ENCODE assay signal across 9 cellular contexts in genomic region chr1:63317814-63318156, GRCh38. TPM values are rescaled to one million over a fixed set of nuclear protein-coding genes. Genes with fewer than 3 reads are reported as not detected.
DNase-seq lines count a peak whose midpoint lies in the region; ATAC-seq and TF ChIP-seq lines count a peak whose summit lies in the region.
"Had no signal": no experiment of that assay in that cellular context is flagged by ENCODE, and none has a peak within 500 bp of the region (broad histone marks: within the 10 kb centered on the region; RNA-seq: fewer than 3 reads in every experiment).

No MANE protein-coding gene starts in this region.

- H3K4me1 ChIP-seq in iPS-15b (ENCODE audit: control insufficient read depth, insufficient read depth, low read length) (peaks cover 6% of the 10 kb centered on the region), testis (peaks cover 13% of the 10 kb centered on the region)

- peaks cover 38% of the 10 kb centered on the region for H3K4me1 Mint-ChIP-seq in activated naive CD4-positive, alpha-beta T cell treated with anti-CD3 and anti-CD28 coated beads for 36 hours (ENCODE audit: low read depth)
- H3K4me1 Mint-ChIP-seq in T-cell: peaks cover 31 to 38% (median 33%) of the 10 kb centered on the region in 3 donors

- H3K27ac Mint-ChIP-seq in activated naive CD4-positive, alpha-beta T cell treated with anti-CD3 and anti-CD28 coated beads for 36 hours: no peak overlapping the region
- no peak overlapping the region for H3K27ac Mint-ChIP-seq in activated naive CD4-positive, alpha-beta T cell treated with anti-CD3 and anti-CD28 coated beads, Interleukin-2, amount 50 U/mL, for 72 hours
- H3K27ac Mint-ChIP-seq in T-cell: no peak overlapping the region

- no peaks in the 10 kb centered on the region for H3K36me3 ChIP-seq in iPS-15b (ENCODE audit: control insufficient read depth, insufficient read depth, low read length)
- no peaks in the 10 kb centered on the region for H3K36me3 ChIP-seq in testis (ENCODE audit: low read depth, missing control alignments)

- no peak for TF ChIP-seq CTCF in testis (IDR thresholded peaks at IDR 0.05)

- 9 to 14% methylated on average over 14 of the region's 14 CpGs for WGBS in testis, 2 donors

- H3K9me3 ChIP-seq in iPS-15b (ENCODE audit: control insufficient read depth, insufficient read depth, low read length) (no peaks in the 10 kb centered on the region), testis (no peaks in the 10 kb centered on the region)

- POLR2A ChIA-PET in T-cell (lab: Charles Lee): no interaction called here

- H3K4me3 ChIP-seq in iPS-15b (ENCODE audit: low read depth, low read length): peak overlapping the region; percentile 76
- H3K4me3 ChIP-seq in testis: peak overlapping the region; percentile 49 to 52

- H3K9ac ChIP-seq in iPS-15b (ENCODE audit: low read depth, low read length): no peak overlapping the region

- no peak for DNase-seq in activated naive CD4-positive, alpha-beta T cell treated with anti-CD3 and anti-CD28 coated beads for 36 hours
- no peak for DNase-seq in activated naive CD4-positive, alpha-beta T cell treated with anti-CD3 and anti-CD28 coated beads, Interleukin-2, amount 50 U/mL, for 72 hours (ENCODE audit: low spot score in 2 of 2)
- DNase-seq in T-cell (no peak), testis (no peak), COLO668 (lab: John Stamatoyannopoulos, UW; ENCODE audit: unreplicated experiment) (no peak), NCI-H82 treated with DMSO at 0.1 percent for 48 hours (lab: John Stamatoyannopoulos, UW; ENCODE audit: unreplicated experiment) (no peak)
- DNase-seq: MV-4-11 had no signal

- peaks cover 68% of the 10 kb centered on the region for H3K27me3 Mint-ChIP-seq in activated naive CD4-positive, alpha-beta T cell treated with anti-CD3 and anti-CD28 coated beads for 36 hours (ENCODE audit: low read depth)
- H3K27me3 Mint-ChIP-seq in T-cell: peaks cover 62 to 72% of the 10 kb centered on the region in 2 donors

- CTCF ChIA-PET in activated naive CD4-positive, alpha-beta T cell treated with anti-CD3 and anti-CD28 coated beads for 36 hours (lab: Charles Lee): interaction anchor here (0.6 to 2.9 kb wide), 2 partner anchors 9 to 547 kb away, joined by 4 to 12 read pairs; no protein-coding TSS in a partner anchor
- CTCF ChIA-PET in T-cell (lab: Charles Lee): no interaction called here

- peaks cover 6% of the 10 kb centered on the region for H3K36me3 Mint-ChIP-seq in activated naive CD4-positive, alpha-beta T cell treated with anti-CD3 and anti-CD28 coated beads for 36 hours (ENCODE audit: low read depth)
- peaks cover 28 to 41% of the 10 kb centered on the region in 2 donors for H3K36me3 Mint-ChIP-seq in activated naive CD4-positive, alpha-beta T cell treated with anti-CD3 and anti-CD28 coated beads, Interleukin-2, amount 50 U/mL, for 72 hours
- H3K36me3 Mint-ChIP-seq in T-cell: peaks cover 15% of the 10 kb centered on the region

- peak overlapping the region in 1 of 2 donors; percentile 9 for H3K27ac ChIP-seq in testis

- intact Hi-C loops in activated naive CD4-positive, alpha-beta T cell treated with anti-CD3 and anti-CD28 coated beads for 36 hours (cut with micrococcal nuclease): loop anchor here (1.0 to 2.0 kb wide), 4 partner anchors 10 to 221 kb away; no protein-coding TSS in a partner anchor
- intact Hi-C loops in testis (cut with DNase I; ENCODE audit: low total_unique reads): no loop called here

- no peak for TF ChIP-seq POLR2A in testis (IDR thresholded peaks at IDR 0.05)

- H3K27me3 ChIP-seq in iPS-15b (ENCODE audit: control insufficient read depth, insufficient read depth, low read length): peaks cover 44% of the 10 kb centered on the region
- no peaks in the 10 kb centered on the region for H3K27me3 ChIP-seq in testis

- ATAC-seq in activated naive CD4-positive, alpha-beta T cell treated with anti-CD3 and anti-CD28 coated beads, Interleukin-2, amount 50 U/mL, for 72 hours: no peak
- ATAC-seq in T-cell (replicated peaks in 1 of 4): no peak
- no peak for ATAC-seq in HG02588 (IDR thresholded peaks at IDR 0.05; ENCODE audit: unreplicated experiment)

- H3K4me3 Mint-ChIP-seq in activated naive CD4-positive, alpha-beta T cell treated with anti-CD3 and anti-CD28 coated beads for 36 hours: peak overlapping the region; percentile 63
- H3K4me3 Mint-ChIP-seq in T-cell: peak overlapping the region; percentile 53 to 60 (median 55)

- peaks cover 8% of the 10 kb centered on the region for H3K9me3 Mint-ChIP-seq in activated naive CD4-positive, alpha-beta T cell treated with anti-CD3 and anti-CD28 coated beads for 36 hours
- peaks cover 7 to 8% of the 10 kb centered on the region in 2 donors for H3K9me3 Mint-ChIP-seq in activated naive CD4-positive, alpha-beta T cell treated with anti-CD3 and anti-CD28 coated beads, Interleukin-2, amount 50 U/mL, for 72 hours
- H3K9me3 Mint-ChIP-seq in T-cell: peaks cover 6 to 12% (median 6%) of the 10 kb centered on the region in 3 donors

RNA-seq across cellular contexts. Expression of gene FOXD3, which starts 4.6 kb away (rescaled TPM):
- total RNA-seq in activated naive CD4-positive, alpha-beta T cell treated with anti-CD3 and anti-CD28 coated beads for 36 hours: not detected
- not detected for total RNA-seq in activated naive CD4-positive, alpha-beta T cell treated with anti-CD3 and anti-CD28 coated beads, Interleukin-2, amount 50 U/mL, for 72 hours
- total RNA-seq in T-cell: not detected
- total RNA-seq in testis: 1 to 10 TPM in 1 of 2 donors, under 1 TPM in 1; 0.37 to 3.5 TPM
- polyA plus RNA-seq in testis (ENCODE audit: insufficient read depth, low read depth, low replicate concordance): 0.69 TPM

RNA-seq across cellular contexts. Expression of gene ALG6, which starts 49.6 kb away (rescaled TPM):
- total RNA-seq in activated naive CD4-positive, alpha-beta T cell treated with anti-CD3 and anti-CD28 coated beads for 36 hours: 10 to 100 TPM; 11.0 to 13.5 TPM
- 10 to 100 TPM; 19.8 to 21.1 TPM for total RNA-seq in activated naive CD4-positive, alpha-beta T cell treated with anti-CD3 and anti-CD28 coated beads, Interleukin-2, amount 50 U/mL, for 72 hours
- total RNA-seq in T-cell (10 to 100 TPM; 17.5 to 25.2 (median 22.2) TPM), testis (1 to 10 TPM; 9.9 to 10.0 TPM)
- polyA plus RNA-seq in testis (ENCODE audit: insufficient read depth, low read depth, low replicate concordance): 7.8 TPM
